ENCODE assay signal across 1 cellular context in genomic region chr20:32664352-32665159, GRCh38.
TF ChIP-seq lines count a peak whose summit lies in the region.

No MANE protein-coding gene starts in this region.

TF ChIP-seq in SK-N-SH treated with all-trans-retinoic acid at 6 μM for 48 hours, 23 proteins besides CTCF, POLR2A, EP300 and RAD21 (continued from another document):
- TF ChIP-seq, protein P1, sequence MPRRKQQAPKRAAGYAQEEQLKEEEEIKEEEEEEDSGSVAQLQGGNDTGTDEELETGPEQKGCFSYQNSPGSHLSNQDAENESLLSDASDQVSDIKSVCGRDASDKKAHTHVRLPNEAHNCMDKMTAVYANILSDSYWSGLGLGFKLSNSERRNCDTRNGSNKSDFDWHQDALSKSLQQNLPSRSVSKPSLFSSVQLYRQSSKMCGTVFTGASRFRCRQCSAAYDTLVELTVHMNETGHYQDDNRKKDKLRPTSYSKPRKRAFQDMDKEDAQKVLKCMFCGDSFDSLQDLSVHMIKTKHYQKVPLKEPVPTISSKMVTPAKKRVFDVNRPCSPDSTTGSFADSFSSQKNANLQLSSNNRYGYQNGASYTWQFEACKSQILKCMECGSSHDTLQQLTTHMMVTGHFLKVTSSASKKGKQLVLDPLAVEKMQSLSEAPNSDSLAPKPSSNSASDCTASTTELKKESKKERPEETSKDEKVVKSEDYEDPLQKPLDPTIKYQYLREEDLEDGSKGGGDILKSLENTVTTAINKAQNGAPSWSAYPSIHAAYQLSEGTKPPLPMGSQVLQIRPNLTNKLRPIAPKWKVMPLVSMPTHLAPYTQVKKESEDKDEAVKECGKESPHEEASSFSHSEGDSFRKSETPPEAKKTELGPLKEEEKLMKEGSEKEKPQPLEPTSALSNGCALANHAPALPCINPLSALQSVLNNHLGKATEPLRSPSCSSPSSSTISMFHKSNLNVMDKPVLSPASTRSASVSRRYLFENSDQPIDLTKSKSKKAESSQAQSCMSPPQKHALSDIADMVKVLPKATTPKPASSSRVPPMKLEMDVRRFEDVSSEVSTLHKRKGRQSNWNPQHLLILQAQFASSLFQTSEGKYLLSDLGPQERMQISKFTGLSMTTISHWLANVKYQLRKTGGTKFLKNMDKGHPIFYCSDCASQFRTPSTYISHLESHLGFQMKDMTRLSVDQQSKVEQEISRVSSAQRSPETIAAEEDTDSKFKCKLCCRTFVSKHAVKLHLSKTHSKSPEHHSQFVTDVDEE (CRISPR knock-in tag; IDR thresholded peaks at IDR 0.05), result no peak
- TF ChIP-seq SNAI2 (CRISPR knock-in tag; IDR thresholded peaks at IDR 0.05) (no peak), GLIS3 (CRISPR knock-in tag; IDR thresholded peaks at IDR 0.05) (no peak), ZNF565 (CRISPR knock-in tag; conservative IDR thresholded peaks at IDR 0.05; ENCODE audit: low read depth) (no peak), ZFP30 (CRISPR knock-in tag; IDR thresholded peaks at IDR 0.05) (no peak), RARB (CRISPR knock-in tag; IDR thresholded peaks at IDR 0.05) (no peak), ARNTL (CRISPR knock-in tag; IDR thresholded peaks at IDR 0.05; ENCODE audit: borderline replicate concordance, low read depth) (no peak), OSR1 (CRISPR knock-in tag; IDR thresholded peaks at IDR 0.05) (no peak), BACH2 (CRISPR knock-in tag; IDR thresholded peaks at IDR 0.05; ENCODE audit: borderline replicate concordance) (no peak), TCF4 (CRISPR knock-in tag; IDR thresholded peaks at IDR 0.05; ENCODE audit: borderline replicate concordance) (no peak), CSDC2 (CRISPR knock-in tag; IDR thresholded peaks at IDR 0.05) (no peak), ZFP3 (CRISPR knock-in tag; IDR thresholded peaks at IDR 0.05) (no peak), ZC3H10 (CRISPR knock-in tag; IDR thresholded peaks at IDR 0.05) (no peak), ZNF70 (CRISPR knock-in tag; IDR thresholded peaks at IDR 0.05) (no peak)
- TF ChIP-seq, protein P2, sequence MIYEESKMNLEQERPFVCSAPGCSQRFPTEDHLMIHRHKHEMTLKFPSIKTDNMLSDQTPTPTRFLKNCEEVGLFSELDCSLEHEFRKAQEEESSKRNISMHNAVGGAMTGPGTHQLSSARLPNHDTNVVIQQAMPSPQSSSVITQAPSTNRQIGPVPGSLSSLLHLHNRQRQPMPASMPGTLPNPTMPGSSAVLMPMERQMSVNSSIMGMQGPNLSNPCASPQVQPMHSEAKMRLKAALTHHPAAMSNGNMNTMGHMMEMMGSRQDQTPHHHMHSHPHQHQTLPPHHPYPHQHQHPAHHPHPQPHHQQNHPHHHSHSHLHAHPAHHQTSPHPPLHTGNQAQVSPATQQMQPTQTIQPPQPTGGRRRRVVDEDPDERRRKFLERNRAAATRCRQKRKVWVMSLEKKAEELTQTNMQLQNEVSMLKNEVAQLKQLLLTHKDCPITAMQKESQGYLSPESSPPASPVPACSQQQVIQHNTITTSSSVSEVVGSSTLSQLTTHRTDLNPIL (CRISPR knock-in tag; IDR thresholded peaks at IDR 0.05; ENCODE audit: low read depth), result no peak
- TF ChIP-seq, protein P3, sequence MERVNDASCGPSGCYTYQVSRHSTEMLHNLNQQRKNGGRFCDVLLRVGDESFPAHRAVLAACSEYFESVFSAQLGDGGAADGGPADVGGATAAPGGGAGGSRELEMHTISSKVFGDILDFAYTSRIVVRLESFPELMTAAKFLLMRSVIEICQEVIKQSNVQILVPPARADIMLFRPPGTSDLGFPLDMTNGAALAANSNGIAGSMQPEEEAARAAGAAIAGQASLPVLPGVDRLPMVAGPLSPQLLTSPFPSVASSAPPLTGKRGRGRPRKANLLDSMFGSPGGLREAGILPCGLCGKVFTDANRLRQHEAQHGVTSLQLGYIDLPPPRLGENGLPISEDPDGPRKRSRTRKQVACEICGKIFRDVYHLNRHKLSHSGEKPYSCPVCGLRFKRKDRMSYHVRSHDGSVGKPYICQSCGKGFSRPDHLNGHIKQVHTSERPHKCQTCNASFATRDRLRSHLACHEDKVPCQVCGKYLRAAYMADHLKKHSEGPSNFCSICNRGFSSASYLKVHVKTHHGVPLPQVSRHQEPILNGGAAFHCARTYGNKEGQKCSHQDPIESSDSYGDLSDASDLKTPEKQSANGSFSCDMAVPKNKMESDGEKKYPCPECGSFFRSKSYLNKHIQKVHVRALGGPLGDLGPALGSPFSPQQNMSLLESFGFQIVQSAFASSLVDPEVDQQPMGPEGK (CRISPR knock-in tag; IDR thresholded peaks at IDR 0.05; ENCODE audit: borderline replicate concordance), result no peak
